Comparison of ENCODE assay signal across 1 cellular context in the genomic region with DNA sequence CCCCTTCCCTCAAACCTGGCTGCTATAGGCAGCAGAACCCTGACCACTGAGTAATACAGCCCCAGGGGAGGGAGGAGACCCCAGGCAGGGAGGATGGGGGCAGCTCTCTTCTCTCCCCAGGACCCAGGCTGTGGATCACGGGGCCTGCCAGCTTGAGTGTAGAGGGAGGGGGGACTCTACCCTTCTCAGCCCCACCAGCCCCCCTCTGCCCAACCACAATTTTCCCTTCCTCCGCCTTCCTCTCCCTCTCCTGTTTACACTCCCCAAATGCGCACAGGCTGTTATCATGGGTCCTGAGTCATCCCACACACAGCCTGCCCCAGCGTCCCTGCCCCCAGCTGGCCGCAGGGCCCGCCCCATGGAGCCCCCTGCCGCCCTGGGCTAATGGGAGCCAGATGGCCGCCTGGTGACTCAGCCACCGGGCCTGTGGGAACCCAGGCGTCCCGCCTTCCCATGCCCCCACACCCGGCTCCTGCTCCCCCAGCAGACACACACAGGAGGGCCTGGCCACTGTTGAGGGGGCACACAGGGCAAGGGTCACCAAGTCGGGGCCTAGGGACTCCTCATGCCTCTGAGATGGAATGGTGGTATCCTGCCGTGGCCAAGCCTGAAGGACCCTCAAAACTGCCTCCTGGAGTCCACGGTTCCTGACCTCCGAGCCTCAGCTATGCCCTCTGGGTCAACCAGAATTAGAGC.
TF ChIP-seq lines count a peak whose summit lies in the region.

No MANE protein-coding gene starts in this region.

TF ChIP-seq in SK-N-SH, 30 proteins besides CTCF, POLR2A, EP300 and RAD21 (continued from another document):
- TF ChIP-seq, protein P1, sequence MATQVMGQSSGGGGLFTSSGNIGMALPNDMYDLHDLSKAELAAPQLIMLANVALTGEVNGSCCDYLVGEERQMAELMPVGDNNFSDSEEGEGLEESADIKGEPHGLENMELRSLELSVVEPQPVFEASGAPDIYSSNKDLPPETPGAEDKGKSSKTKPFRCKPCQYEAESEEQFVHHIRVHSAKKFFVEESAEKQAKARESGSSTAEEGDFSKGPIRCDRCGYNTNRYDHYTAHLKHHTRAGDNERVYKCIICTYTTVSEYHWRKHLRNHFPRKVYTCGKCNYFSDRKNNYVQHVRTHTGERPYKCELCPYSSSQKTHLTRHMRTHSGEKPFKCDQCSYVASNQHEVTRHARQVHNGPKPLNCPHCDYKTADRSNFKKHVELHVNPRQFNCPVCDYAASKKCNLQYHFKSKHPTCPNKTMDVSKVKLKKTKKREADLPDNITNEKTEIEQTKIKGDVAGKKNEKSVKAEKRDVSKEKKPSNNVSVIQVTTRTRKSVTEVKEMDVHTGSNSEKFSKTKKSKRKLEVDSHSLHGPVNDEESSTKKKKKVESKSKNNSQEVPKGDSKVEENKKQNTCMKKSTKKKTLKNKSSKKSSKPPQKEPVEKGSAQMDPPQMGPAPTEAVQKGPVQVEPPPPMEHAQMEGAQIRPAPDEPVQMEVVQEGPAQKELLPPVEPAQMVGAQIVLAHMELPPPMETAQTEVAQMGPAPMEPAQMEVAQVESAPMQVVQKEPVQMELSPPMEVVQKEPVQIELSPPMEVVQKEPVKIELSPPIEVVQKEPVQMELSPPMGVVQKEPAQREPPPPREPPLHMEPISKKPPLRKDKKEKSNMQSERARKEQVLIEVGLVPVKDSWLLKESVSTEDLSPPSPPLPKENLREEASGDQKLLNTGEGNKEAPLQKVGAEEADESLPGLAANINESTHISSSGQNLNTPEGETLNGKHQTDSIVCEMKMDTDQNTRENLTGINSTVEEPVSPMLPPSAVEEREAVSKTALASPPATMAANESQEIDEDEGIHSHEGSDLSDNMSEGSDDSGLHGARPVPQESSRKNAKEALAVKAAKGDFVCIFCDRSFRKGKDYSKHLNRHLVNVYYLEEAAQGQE (IDR thresholded peaks at IDR 0.05; ENCODE audit: low read depth, low read length), result no peak
- TF ChIP-seq ELF1 (IDR thresholded peaks at IDR 0.05) (peak; percentile 43; the same call in 1 of the 2 replicates), NFIC (IDR thresholded peaks at IDR 0.05; ENCODE audit: borderline replicate concordance) (0 out of 2 replicates have a peak, but pooled peaks have one; percentile 35), GABPA (IDR thresholded peaks at IDR 0.05; ENCODE audit: low read depth) (no peak), YY1 (IDR thresholded peaks at IDR 0.05; ENCODE audit: low read depth) (no peak), MXI1 (IDR thresholded peaks at IDR 0.05; ENCODE audit: low read depth, low read length) (no peak), FOXJ3 (CRISPR knock-in tag; IDR thresholded peaks at IDR 0.05) (no peak), TAF1 (IDR thresholded peaks at IDR 0.05; ENCODE audit: borderline replicate concordance, low read depth, low read length) (no peak), JUND (IDR thresholded peaks at IDR 0.05) (peak; percentile 90), FOSL2 (IDR thresholded peaks at IDR 0.05; ENCODE audit: borderline replicate concordance, low read depth) (peak; percentile 93), CHD2 (IDR thresholded peaks at IDR 0.05; ENCODE audit: low read length, partially characterized antibody) (peak; percentile 64), EZH2phosphoT487 (IDR thresholded peaks at IDR 0.05; ENCODE audit: borderline replicate concordance, low read depth) (no peak), RXRA (IDR thresholded peaks at IDR 0.05; ENCODE audit: borderline replicate concordance, low read depth) (0 out of 2 replicates have a peak, but pooled peaks have one; percentile 70), GATA2 (CRISPR knock-in tag; IDR thresholded peaks at IDR 0.05) (no peak), RFX5 (IDR thresholded peaks at IDR 0.05; ENCODE audit: low read length) (no peak), RCOR1 (IDR thresholded peaks at IDR 0.05; ENCODE audit: low read length) (no peak), TCF12 (IDR thresholded peaks at IDR 0.05) (peak; percentile 99), SMC3 (IDR thresholded peaks at IDR 0.05; ENCODE audit: low read depth, low read length) (no peak), NRF1 (IDR thresholded peaks at IDR 0.05; ENCODE audit: low read depth, low read length) (no peak), SIN3A (IDR thresholded peaks at IDR 0.05; ENCODE audit: borderline replicate concordance, low read depth, low read length) (peak; percentile 29; the same call in 1 of the 2 replicates), TEAD4 (IDR thresholded peaks at IDR 0.05; ENCODE audit: borderline replicate concordance, insufficient read depth) (no peak; the same call in 1 of the 2 replicates), MEF2A (IDR thresholded peaks at IDR 0.05; ENCODE audit: borderline replicate concordance, low read depth) (no peak)
- TF ChIP-seq, protein P2, sequence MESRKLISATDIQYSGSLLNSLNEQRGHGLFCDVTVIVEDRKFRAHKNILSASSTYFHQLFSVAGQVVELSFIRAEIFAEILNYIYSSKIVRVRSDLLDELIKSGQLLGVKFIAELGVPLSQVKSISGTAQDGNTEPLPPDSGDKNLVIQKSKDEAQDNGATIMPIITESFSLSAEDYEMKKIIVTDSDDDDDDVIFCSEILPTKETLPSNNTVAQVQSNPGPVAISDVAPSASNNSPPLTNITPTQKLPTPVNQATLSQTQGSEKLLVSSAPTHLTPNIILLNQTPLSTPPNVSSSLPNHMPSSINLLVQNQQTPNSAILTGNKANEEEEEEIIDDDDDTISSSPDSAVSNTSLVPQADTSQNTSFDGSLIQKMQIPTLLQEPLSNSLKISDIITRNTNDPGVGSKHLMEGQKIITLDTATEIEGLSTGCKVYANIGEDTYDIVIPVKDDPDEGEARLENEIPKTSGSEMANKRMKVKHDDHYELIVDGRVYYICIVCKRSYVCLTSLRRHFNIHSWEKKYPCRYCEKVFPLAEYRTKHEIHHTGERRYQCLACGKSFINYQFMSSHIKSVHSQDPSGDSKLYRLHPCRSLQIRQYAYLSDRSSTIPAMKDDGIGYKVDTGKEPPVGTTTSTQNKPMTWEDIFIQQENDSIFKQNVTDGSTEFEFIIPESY (IDR thresholded peaks at IDR 0.05; ENCODE audit: borderline replicate concordance, low read depth), result peak; percentile 88; the same call in 1 of the 2 replicates
- TF ChIP-seq, protein P3, sequence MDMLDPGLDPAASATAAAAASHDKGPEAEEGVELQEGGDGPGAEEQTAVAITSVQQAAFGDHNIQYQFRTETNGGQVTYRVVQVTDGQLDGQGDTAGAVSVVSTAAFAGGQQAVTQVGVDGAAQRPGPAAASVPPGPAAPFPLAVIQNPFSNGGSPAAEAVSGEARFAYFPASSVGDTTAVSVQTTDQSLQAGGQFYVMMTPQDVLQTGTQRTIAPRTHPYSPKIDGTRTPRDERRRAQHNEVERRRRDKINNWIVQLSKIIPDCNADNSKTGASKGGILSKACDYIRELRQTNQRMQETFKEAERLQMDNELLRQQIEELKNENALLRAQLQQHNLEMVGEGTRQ (IDR thresholded peaks at IDR 0.05; ENCODE audit: borderline replicate concordance, low read depth, low read length), result no peak
- TF ChIP-seq, protein P4, sequence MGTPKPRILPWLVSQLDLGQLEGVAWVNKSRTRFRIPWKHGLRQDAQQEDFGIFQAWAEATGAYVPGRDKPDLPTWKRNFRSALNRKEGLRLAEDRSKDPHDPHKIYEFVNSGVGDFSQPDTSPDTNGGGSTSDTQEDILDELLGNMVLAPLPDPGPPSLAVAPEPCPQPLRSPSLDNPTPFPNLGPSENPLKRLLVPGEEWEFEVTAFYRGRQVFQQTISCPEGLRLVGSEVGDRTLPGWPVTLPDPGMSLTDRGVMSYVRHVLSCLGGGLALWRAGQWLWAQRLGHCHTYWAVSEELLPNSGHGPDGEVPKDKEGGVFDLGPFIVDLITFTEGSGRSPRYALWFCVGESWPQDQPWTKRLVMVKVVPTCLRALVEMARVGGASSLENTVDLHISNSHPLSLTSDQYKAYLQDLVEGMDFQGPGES (IDR thresholded peaks at IDR 0.05; ENCODE audit: low read depth, low read length), result no peak
- TF ChIP-seq, protein P5, sequence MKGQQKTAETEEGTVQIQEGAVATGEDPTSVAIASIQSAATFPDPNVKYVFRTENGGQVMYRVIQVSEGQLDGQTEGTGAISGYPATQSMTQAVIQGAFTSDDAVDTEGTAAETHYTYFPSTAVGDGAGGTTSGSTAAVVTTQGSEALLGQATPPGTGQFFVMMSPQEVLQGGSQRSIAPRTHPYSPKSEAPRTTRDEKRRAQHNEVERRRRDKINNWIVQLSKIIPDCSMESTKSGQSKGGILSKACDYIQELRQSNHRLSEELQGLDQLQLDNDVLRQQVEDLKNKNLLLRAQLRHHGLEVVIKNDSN (IDR thresholded peaks at IDR 0.05; ENCODE audit: borderline replicate concordance, low read depth), result 0 out of 2 replicates have a peak, but pooled peaks have one; percentile 22
- TF ChIP-seq, protein P6, sequence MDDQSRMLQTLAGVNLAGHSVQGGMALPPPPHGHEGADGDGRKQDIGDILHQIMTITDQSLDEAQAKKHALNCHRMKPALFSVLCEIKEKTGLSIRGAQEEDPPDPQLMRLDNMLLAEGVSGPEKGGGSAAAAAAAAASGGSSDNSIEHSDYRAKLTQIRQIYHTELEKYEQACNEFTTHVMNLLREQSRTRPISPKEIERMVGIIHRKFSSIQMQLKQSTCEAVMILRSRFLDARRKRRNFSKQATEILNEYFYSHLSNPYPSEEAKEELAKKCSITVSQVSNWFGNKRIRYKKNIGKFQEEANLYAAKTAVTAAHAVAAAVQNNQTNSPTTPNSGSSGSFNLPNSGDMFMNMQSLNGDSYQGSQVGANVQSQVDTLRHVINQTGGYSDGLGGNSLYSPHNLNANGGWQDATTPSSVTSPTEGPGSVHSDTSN (IDR thresholded peaks at IDR 0.05), result peak; percentile 54
